Comparison of ENCODE assay signal across 23 cellular contexts in the genomic region with DNA sequence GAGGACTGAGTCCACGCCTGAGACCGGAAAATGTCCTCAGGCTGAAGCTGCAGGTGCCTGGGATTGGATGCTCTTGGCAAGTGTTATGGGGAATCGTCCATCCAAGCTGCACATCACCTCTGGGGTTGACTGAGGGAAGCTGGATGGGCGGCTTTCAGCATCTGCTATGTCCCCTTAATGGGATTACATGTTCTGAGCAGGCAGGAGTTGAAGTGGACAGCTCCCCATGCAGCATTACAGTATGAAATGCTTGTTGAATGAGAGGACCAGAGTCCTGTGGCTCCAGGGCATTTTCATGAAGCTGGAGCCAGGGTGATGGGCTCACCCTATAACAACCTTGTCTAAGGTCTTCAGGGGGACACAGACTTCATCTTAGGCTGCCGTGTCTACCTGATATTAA.
DNase-seq lines count a peak whose midpoint lies in the region; ATAC-seq, FAIRE-seq and TF ChIP-seq lines count a peak whose summit lies in the region.
"Had no signal": no experiment of that assay in that cellular context is flagged by ENCODE, and none has a peak within 500 bp of the region (broad histone marks: within the 10 kb centered on the region; RNA-seq: fewer than 3 reads in every experiment).

No MANE protein-coding gene starts in this region.

- H3K4me1 ChIP-seq in HepG2 (ENCODE audit: insufficient read depth, low read length), result no peaks in the 10 kb centered on the region
- H3K4me1 ChIP-seq: Caco-2 had no signal

- no peaks in the 10 kb centered on the region for H3K27me3 ChIP-seq in WERI-Rb-1 (ENCODE audit: insufficient read depth, low read depth, severe bottlenecking)
- peaks cover 4 to 25% of the 10 kb centered on the region in 2 experiments; a peak in 2 of 5 replicates for H3K27me3 ChIP-seq in HepG2 (ENCODE audit: control insufficient read depth in 1 of 2, insufficient read depth in 2 of 2, low read length in 2 of 2)

- no peaks in the 10 kb centered on the region for H3K36me3 ChIP-seq in WERI-Rb-1
- no peaks in the 10 kb centered on the region for H3K36me3 ChIP-seq in HepG2 (replicated peaks in 1 of 2; ENCODE audit: control insufficient read depth in 1 of 2, insufficient read depth in 2 of 2, low read length in 2 of 2)

- intact Hi-C loops in HepG2 (cut with micrococcal nuclease; ENCODE audit: unreplicated experiment), result no loop called here

- no peak for DNase-seq in stimulated activated naive CD8-positive, alpha-beta T cell treated with anti-CD3 and anti-CD28 coated beads, Interleukin-15, amount 100 ng/mL, for 72 hours
- DNase-seq in stimulated activated naive CD8-positive, alpha-beta T cell treated with anti-CD3 and anti-CD28 coated beads, Interleukin-15, Interleukin-2, amounts not matched to agents 100 U/mL and 50 U/mL, for 24 hours, result no peak
- peak; percentile 53 for DNase-seq in WERI-Rb-1
- peak; percentile 2 to 6 for DNase-seq in foreskin fibroblast
- DNase-seq in urothelium cell line (ENCODE audit: low spot score), result no peak
- no peak for DNase-seq in hepatic stellate cell (ENCODE audit: low spot score)
- DNase-seq in HepG2 (ENCODE audit: low spot score), result no peak
- DNase-seq: Caco-2; CD4-positive, alpha-beta T cell; GDM1; Kasumi-1; MM.1S; NCI-H1092; NCI-H1436 treated with DMSO at 0.1 percent for 48 hours; NCI-H2081; NCI-H748 treated with DMSO at 0.1 percent for 48 hours; RPMI8226; SHP77 treated with DMSO at 0.1 percent for 48 hours had no signal

- BruUV-seq in HepG2 (replicated peaks; lab: Mats Ljungman, UMichigan), result no TSS peak

- H3K4me3 ChIP-seq in WERI-Rb-1 (ENCODE audit: low read depth, low read length), result no peak overlapping the region
- no peak overlapping the region for H3K4me3 ChIP-seq in foreskin fibroblast (ENCODE audit: low read depth in 1 of 2, low read length in 2 of 2)
- H3K4me3 ChIP-seq in HepG2 (replicated peaks in 1 of 3; ENCODE audit: insufficient read depth in 1 of 3, low read depth in 2 of 3, low read length in 3 of 3), result no peak overlapping the region
- H3K4me3 ChIP-seq: GM23338 had no signal

- H3K9me3 ChIP-seq in WERI-Rb-1 (ENCODE audit: severe bottlenecking) (no peaks in the 10 kb centered on the region), HepG2 (ENCODE audit: low read length) (no peaks in the 10 kb centered on the region)
- H3K9me3 ChIP-seq: Caco-2 had no signal

- H3K27ac ChIP-seq in WERI-Rb-1 (no peak overlapping the region), HepG2 (ENCODE audit: extremely low read length, insufficient read depth, low read length) (no peak overlapping the region)

- CTCF ChIA-PET in HepG2 (lab: Yijun Ruan, JAX; ENCODE audit: low intra/inter-chr PET ratio, low total read pairs), result no interaction called here

- H3K4me3 Mint-ChIP-seq in stimulated activated naive CD8-positive, alpha-beta T cell treated with anti-CD3 and anti-CD28 coated beads, Interleukin-15, amount 100 ng/mL, for 72 hours, result no peak overlapping the region
- H3K4me3 Mint-ChIP-seq: CD4-positive, alpha-beta T cell; GM23338 had no signal

- no peaks in the 10 kb centered on the region for H3K9me3 Mint-ChIP-seq in stimulated activated naive CD8-positive, alpha-beta T cell treated with anti-CD3 and anti-CD28 coated beads, Interleukin-15, amount 100 ng/mL, for 72 hours
- H3K9me3 Mint-ChIP-seq: CD4-positive, alpha-beta T cell; GM23338 had no signal

- H3K79me2 ChIP-seq in HepG2 (ENCODE audit: insufficient read depth, low read length), result no peaks in the 10 kb centered on the region

- no peak for TF ChIP-seq RAD21 in HepG2 (CRISPR knock-in tag; IDR thresholded peaks at IDR 0.05)

- H3K9ac ChIP-seq in HepG2 (ENCODE audit: insufficient read depth, low read depth, low read length), result no peak overlapping the region

- H3K4me1 Mint-ChIP-seq in stimulated activated naive CD8-positive, alpha-beta T cell treated with anti-CD3 and anti-CD28 coated beads, Interleukin-15, amount 100 ng/mL, for 72 hours, result peaks cover 67% of the 10 kb centered on the region

- ATAC-seq in stimulated activated naive CD8-positive, alpha-beta T cell treated with anti-CD3 and anti-CD28 coated beads, Interleukin-15, amount 100 ng/mL, for 72 hours, result no peak
- ATAC-seq in stimulated activated naive CD8-positive, alpha-beta T cell treated with anti-CD3 and anti-CD28 coated beads, Interleukin-15, Interleukin-2, amounts not matched to agents 100 U/mL and 50 U/mL, for 24 hours, result no peak
- no peak for ATAC-seq in HG03565 (IDR thresholded peaks at IDR 0.05; ENCODE audit: unreplicated experiment)
- ATAC-seq in HepG2, result no peak
- ATAC-seq: GM23338, HCT116 had no signal

- TF ChIP-seq EP300 in HepG2 (IDR thresholded peaks at IDR 0.05; ENCODE audit: low read depth in 2 of 2, low read length in 2 of 2) (no peak), HepG2 (CRISPR knock-in tag; IDR thresholded peaks at IDR 0.05; ENCODE audit: borderline replicate concordance) (no peak)

- 100% methylated on average over 1 of the region's 5 CpGs for WGBS in HepG2 (ENCODE audit: low lambda C conversion rate)

- POLR2A ChIA-PET in HepG2 (lab: Yijun Ruan, JAX), result no interaction called here

- in situ Hi-C loops in HepG2 (cut with HindIII; ENCODE audit: extremely low pct_ligation_motif_present, low pct_unique_long_range_greater_than_20kb), result no loop called here

- peak; percentile 13 for FAIRE-seq in urothelium cell line (lab: Jason Lieb, UNC)
- no peak for FAIRE-seq in HepG2 (lab: Jason Lieb, UNC)
- FAIRE-seq: A204.1, GM19239 had no signal

- no peak for TF ChIP-seq POLR2A in HepG2 (IDR thresholded peaks at IDR 0.05; ENCODE audit: insufficient read depth in 1 of 2, low read depth in 2 of 2, low read length in 2 of 2)

- no peaks in the 10 kb centered on the region for H4K20me1 ChIP-seq in HepG2 (ENCODE audit: insufficient read depth, low read length)

- no peaks in the 10 kb centered on the region for H3K27me3 Mint-ChIP-seq in stimulated activated naive CD8-positive, alpha-beta T cell treated with anti-CD3 and anti-CD28 coated beads, Interleukin-15, amount 100 ng/mL, for 72 hours
- H3K27me3 Mint-ChIP-seq: CD4-positive, alpha-beta T cell had no signal

- no peak overlapping the region for H2AFZ ChIP-seq in HepG2 (ENCODE audit: low read length)
- H2AFZ ChIP-seq: GM23338 had no signal

- no peak overlapping the region for H3K4me2 ChIP-seq in HepG2 (ENCODE audit: low read depth, low read length)
- H3K4me2 ChIP-seq: GM23338 had no signal

- TF ChIP-seq CTCF in WERI-Rb-1 (IDR thresholded peaks at IDR 0.05; ENCODE audit: low read depth, low read length) (no peak), foreskin fibroblast (IDR thresholded peaks at IDR 0.05; ENCODE audit: low read depth, low read length) (no peak), HepG2 (CRISPR knock-in tag; IDR thresholded peaks at IDR 0.05) (no peak)

- H3K27ac Mint-ChIP-seq in stimulated activated naive CD8-positive, alpha-beta T cell treated with anti-CD3 and anti-CD28 coated beads, Interleukin-15, amount 100 ng/mL, for 72 hours, result peak overlapping the region; percentile 21 to 24
- H3K27ac Mint-ChIP-seq: CD4-positive, alpha-beta T cell; GM23338 had no signal

TF ChIP-seq in HepG2, 621 proteins besides CTCF, POLR2A, EP300 and RAD21 (continues in another document):
- TF ChIP-seq ZNF335 (CRISPR knock-in tag; IDR thresholded peaks at IDR 0.05), result no peak
- TF ChIP-seq ZNF33A (CRISPR knock-in tag; IDR thresholded peaks at IDR 0.05; ENCODE audit: borderline replicate concordance), result no peak
- no peak for TF ChIP-seq MEIS2 (CRISPR knock-in tag; IDR thresholded peaks at IDR 0.05)
- no peak for TF ChIP-seq SRSF4 (IDR thresholded peaks at IDR 0.05; ENCODE audit: low read depth, low read length, poor library complexity, severe bottlenecking)
- TF ChIP-seq ZSCAN20 (CRISPR knock-in tag; IDR thresholded peaks at IDR 0.05; ENCODE audit: borderline replicate concordance), result no peak
- no peak for TF ChIP-seq SAP130 (CRISPR knock-in tag; IDR thresholded peaks at IDR 0.05; ENCODE audit: low read depth)
- TF ChIP-seq TOPORS (CRISPR knock-in tag; IDR thresholded peaks at IDR 0.05), result no peak
- TF ChIP-seq, protein P1, sequence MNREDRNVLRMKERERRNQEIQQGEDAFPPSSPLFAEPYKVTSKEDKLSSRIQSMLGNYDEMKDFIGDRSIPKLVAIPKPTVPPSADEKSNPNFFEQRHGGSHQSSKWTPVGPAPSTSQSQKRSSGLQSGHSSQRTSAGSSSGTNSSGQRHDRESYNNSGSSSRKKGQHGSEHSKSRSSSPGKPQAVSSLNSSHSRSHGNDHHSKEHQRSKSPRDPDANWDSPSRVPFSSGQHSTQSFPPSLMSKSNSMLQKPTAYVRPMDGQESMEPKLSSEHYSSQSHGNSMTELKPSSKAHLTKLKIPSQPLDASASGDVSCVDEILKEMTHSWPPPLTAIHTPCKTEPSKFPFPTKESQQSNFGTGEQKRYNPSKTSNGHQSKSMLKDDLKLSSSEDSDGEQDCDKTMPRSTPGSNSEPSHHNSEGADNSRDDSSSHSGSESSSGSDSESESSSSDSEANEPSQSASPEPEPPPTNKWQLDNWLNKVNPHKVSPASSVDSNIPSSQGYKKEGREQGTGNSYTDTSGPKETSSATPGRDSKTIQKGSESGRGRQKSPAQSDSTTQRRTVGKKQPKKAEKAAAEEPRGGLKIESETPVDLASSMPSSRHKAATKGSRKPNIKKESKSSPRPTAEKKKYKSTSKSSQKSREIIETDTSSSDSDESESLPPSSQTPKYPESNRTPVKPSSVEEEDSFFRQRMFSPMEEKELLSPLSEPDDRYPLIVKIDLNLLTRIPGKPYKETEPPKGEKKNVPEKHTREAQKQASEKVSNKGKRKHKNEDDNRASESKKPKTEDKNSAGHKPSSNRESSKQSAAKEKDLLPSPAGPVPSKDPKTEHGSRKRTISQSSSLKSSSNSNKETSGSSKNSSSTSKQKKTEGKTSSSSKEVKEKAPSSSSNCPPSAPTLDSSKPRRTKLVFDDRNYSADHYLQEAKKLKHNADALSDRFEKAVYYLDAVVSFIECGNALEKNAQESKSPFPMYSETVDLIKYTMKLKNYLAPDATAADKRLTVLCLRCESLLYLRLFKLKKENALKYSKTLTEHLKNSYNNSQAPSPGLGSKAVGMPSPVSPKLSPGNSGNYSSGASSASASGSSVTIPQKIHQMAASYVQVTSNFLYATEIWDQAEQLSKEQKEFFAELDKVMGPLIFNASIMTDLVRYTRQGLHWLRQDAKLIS (CRISPR knock-in tag; IDR thresholded peaks at IDR 0.05), result no peak
- TF ChIP-seq ZNF790 (CRISPR knock-in tag; IDR thresholded peaks at IDR 0.05; ENCODE audit: borderline replicate concordance), result no peak
- no peak for TF ChIP-seq PTBP1 (IDR thresholded peaks at IDR 0.05; ENCODE audit: low read depth, low read length, poor library complexity, severe bottlenecking)
- TF ChIP-seq ONECUT2 (CRISPR knock-in tag; IDR thresholded peaks at IDR 0.05), result no peak
- no peak for TF ChIP-seq E2F1 (CRISPR knock-in tag; IDR thresholded peaks at IDR 0.05)

Comparison
In these comparisons a context has a peak if more than half of its experiments do, and no peak if none do; other contexts are left out.
1. DNase-seq: peak in WERI-Rb-1 (single experiment) and foreskin fibroblast (2 of 2); none in stimulated activated naive CD8-positive, alpha-beta T cell treated with anti-CD3 and anti-CD28 coated beads, Interleukin-15, amount 100 ng/mL, for 72 hours (0 of 2), stimulated activated naive CD8-positive, alpha-beta T cell treated with anti-CD3 and anti-CD28 coated beads, Interleukin-15, Interleukin-2, amounts not matched to agents 100 U/mL and 50 U/mL, for 24 hours (single experiment), urothelium cell line (single experiment), hepatic stellate cell (single experiment) and HepG2 (single experiment).